26 cellular contexts compared by ENCODE assay signal in genomic region chr12:100499416-100499815, GRCh38. TPM values are rescaled to one million over a fixed set of nuclear protein-coding genes. Genes with fewer than 3 reads are reported as not detected.
DNase-seq lines count a peak whose midpoint lies in the region; ATAC-seq and TF ChIP-seq lines count a peak whose summit lies in the region.
"Had no signal": no experiment of that assay in that cellular context is flagged by ENCODE, and none has a peak within 500 bp of the region (broad histone marks: within the 10 kb centered on the region; RNA-seq: fewer than 3 reads in every experiment).

No MANE protein-coding gene starts in this region.

- no peaks in the 10 kb centered on the region for H3K9me3 ChIP-seq in RWPE2 (ENCODE audit: severe bottlenecking)
- H3K9me3 ChIP-seq: A549, BE2C had no signal

- H3K27me3 Mint-ChIP-seq in GM23338 (ENCODE audit: insufficient read depth, low read depth, poor library complexity) = no peaks in the 10 kb centered on the region
- H3K27me3 Mint-ChIP-seq in mesothelial cell of epicardium (ENCODE audit: low read depth) = no peaks in the 10 kb centered on the region

- no peaks in the 10 kb centered on the region for H3K4me1 Mint-ChIP-seq in GM23338
- peaks cover 20% of the 10 kb centered on the region for H3K4me1 Mint-ChIP-seq in mesothelial cell of epicardium
- H3K4me1 Mint-ChIP-seq: CD14-positive monocyte; CD8-positive, alpha-beta memory T cell had no signal

- H3K4me3 ChIP-seq in GM23338 (no peak overlapping the region), RWPE2 (ENCODE audit: severe bottlenecking) (no peak overlapping the region)
- H3K4me3 ChIP-seq: A549; BLaER1 treated with 17β-estradiol and CSF1 and Interleukin-3, amounts not matched to agents 10 nM and 100 nM had no signal

- no peak for TF ChIP-seq CTCF in GM23338 (conservative IDR thresholded peaks at IDR 0.05; ENCODE audit: low read depth in 2 of 2)
- TF ChIP-seq CTCF in RWPE2 (IDR thresholded peaks at IDR 0.05; ENCODE audit: poor library complexity, severe bottlenecking) = no peak
- no peak for TF ChIP-seq CTCF in mesothelial cell of epicardium (IDR thresholded peaks at IDR 0.05; ENCODE audit: unreplicated experiment)

- H3K9me3 Mint-ChIP-seq in GM23338 (no peaks in the 10 kb centered on the region), mesothelial cell of epicardium (peaks cover 4% of the 10 kb centered on the region)
- H3K9me3 Mint-ChIP-seq: CD4-positive, alpha-beta T cell; CD8-positive, alpha-beta memory T cell had no signal

- H4K20me1 ChIP-seq in GM23338 (replicated peaks; ENCODE audit: insufficient read depth) = no peaks in the 10 kb centered on the region
- H4K20me1 ChIP-seq: BLaER1 treated with 17β-estradiol and CSF1 and Interleukin-3, amounts not matched to agents 10 nM and 100 nM had no signal

- H3K36me3 Mint-ChIP-seq in GM23338 (ENCODE audit: low read depth) (no peaks in the 10 kb centered on the region), mesothelial cell of epicardium (no peaks in the 10 kb centered on the region)
- H3K36me3 Mint-ChIP-seq: CD14-positive monocyte had no signal

- H3K27ac ChIP-seq in GM23338 (ENCODE audit: low read depth) = no peak overlapping the region
- no peak overlapping the region for H3K27ac ChIP-seq in RWPE2 (ENCODE audit: poor library complexity, severe bottlenecking)
- H3K27ac ChIP-seq: A549; BLaER1 treated with 17β-estradiol and CSF1 and Interleukin-3, amounts not matched to agents 10 nM and 100 nM had no signal

- H3K27ac Mint-ChIP-seq in GM23338 (no peak overlapping the region), mesothelial cell of epicardium (peak overlapping the region; percentile 80)
- H3K27ac Mint-ChIP-seq: CD14-positive monocyte; CD4-positive, alpha-beta T cell had no signal

- no peaks in the 10 kb centered on the region; the same call in 1 of the 2 replicates for H3K9me2 ChIP-seq in GM23338 (ENCODE audit: insufficient read depth)

- H3K27me3 ChIP-seq in GM23338 (ENCODE audit: insufficient read depth) = no peaks in the 10 kb centered on the region
- H3K27me3 ChIP-seq in RWPE2 (ENCODE audit: insufficient read depth, poor library complexity, severe bottlenecking) = no peaks in the 10 kb centered on the region
- H3K27me3 ChIP-seq: BE2C; BLaER1 treated with 17β-estradiol and CSF1 and Interleukin-3, amounts not matched to agents 10 nM and 100 nM had no signal

- ATAC-seq in GM23338 (no peak), RWPE2 (ENCODE audit: low read depth) (0 out of 3 replicates have a peak, but pooled peaks have one; percentile 27), GM18517 (IDR thresholded peaks at IDR 0.05; ENCODE audit: unreplicated experiment) (no peak)
- ATAC-seq: A549 had no signal

- no peaks in the 10 kb centered on the region for H3K4me1 ChIP-seq in GM23338 (ENCODE audit: insufficient read depth)
- no peaks in the 10 kb centered on the region for H3K4me1 ChIP-seq in RWPE2 (ENCODE audit: insufficient read depth, poor library complexity, severe bottlenecking)
- H3K4me1 ChIP-seq: BE2C had no signal

- H2AFZ ChIP-seq in GM23338 = 0 out of 2 replicates have a peak overlapping the region, but pooled peaks have one; percentile 4

- DNase-seq in GM23338 (ENCODE audit: low spot score) (no peak), RWPE2 (ENCODE audit: low spot score) (no peak), mesothelial cell of epicardium (ENCODE audit: low spot score in 2 of 2, unreplicated experiment in 2 of 2) (no peak), pons (ENCODE audit: low spot score) (peak; percentile 11), COLO668 (lab: John Stamatoyannopoulos, UW; ENCODE audit: unreplicated experiment) (no peak), NCI-H1417 treated with DMSO at 0.1 percent for 48 hours (lab: John Stamatoyannopoulos, UW) (no peak)
- DNase-seq: 8988T; ACHN; AML-193; BE2C; Calu3; CD4-positive, alpha-beta T cell; CD8-positive, alpha-beta memory T cell; COR-L47; DMS53; DMS79 treated with DMSO at 0.1 percent for 48 hours; GF-D8; H7; HCEC 1CT had no signal

- no peak overlapping the region for H3K4me2 ChIP-seq in GM23338
- H3K4me2 ChIP-seq: A549; BLaER1 treated with 17β-estradiol and CSF1 and Interleukin-3, amounts not matched to agents 10 nM and 100 nM had no signal

- no peaks in the 10 kb centered on the region for H3K79me2 ChIP-seq in GM23338 (replicated peaks; ENCODE audit: insufficient read depth)

- H3K36me3 ChIP-seq in GM23338 (ENCODE audit: insufficient read depth) (no peaks in the 10 kb centered on the region), RWPE2 (ENCODE audit: low read depth) (no peaks in the 10 kb centered on the region)
- H3K36me3 ChIP-seq: BE2C; BLaER1 treated with 17β-estradiol and CSF1 and Interleukin-3, amounts not matched to agents 10 nM and 100 nM had no signal

- no peaks in the 10 kb centered on the region for H3F3A ChIP-seq in GM23338 (replicated peaks; ENCODE audit: low read depth)

- H3K4me3 Mint-ChIP-seq in GM23338 (no peak overlapping the region), mesothelial cell of epicardium (no peak overlapping the region)
- H3K4me3 Mint-ChIP-seq: CD14-positive monocyte; CD4-positive, alpha-beta T cell; CD8-positive, alpha-beta memory T cell had no signal

TF ChIP-seq in GM23338, 12 proteins besides CTCF, POLR2A, EP300 and RAD21:
- TF ChIP-seq JUNB (IDR thresholded peaks at IDR 0.05; ENCODE audit: unreplicated experiment) (no peak), CREB1 (CRISPR knock-in tag; IDR thresholded peaks at IDR 0.05; ENCODE audit: low read depth) (no peak), EZH2 (IDR thresholded peaks at IDR 0.05; ENCODE audit: low read depth, unreplicated experiment) (no peak), EZH2phosphoT487 (IDR thresholded peaks at IDR 0.05; ENCODE audit: unreplicated experiment) (no peak), ZNF114 (CRISPR knock-in tag; IDR thresholded peaks at IDR 0.05) (no peak), ZNF331 (CRISPR knock-in tag; IDR thresholded peaks at IDR 0.05; ENCODE audit: low read depth) (no peak)
TF ChIP-seq in GM23338: peak in this region for 0.

RNA-seq across cellular contexts. Expression of gene NR1H4, which starts 25.8 kb away (rescaled TPM):
- not detected in 2 replicates for total RNA-seq in GM23338 (2014; rRNA removed; shearing (Covaris generic))
- polyA plus RNA-seq in GM23338 (2016; fragmentation: Nextera tagmentation; extraction: Ambion mirVana) = not detected in 2 replicates
- total RNA-seq in mesothelial cell of epicardium = 0.81 to 1.9 TPM (median 1.4 TPM) in 3 replicates
- total RNA-seq: CD4-positive, alpha-beta T cell; CD8-positive, alpha-beta memory T cell; Daoy; G401; H1; H7 had no signal
- polyA plus RNA-seq: CD14-positive monocyte; CD8-positive, alpha-beta memory T cell; H1 had no signal
